Comparison of ENCODE assay signal across 13 cellular contexts in the genomic region with DNA sequence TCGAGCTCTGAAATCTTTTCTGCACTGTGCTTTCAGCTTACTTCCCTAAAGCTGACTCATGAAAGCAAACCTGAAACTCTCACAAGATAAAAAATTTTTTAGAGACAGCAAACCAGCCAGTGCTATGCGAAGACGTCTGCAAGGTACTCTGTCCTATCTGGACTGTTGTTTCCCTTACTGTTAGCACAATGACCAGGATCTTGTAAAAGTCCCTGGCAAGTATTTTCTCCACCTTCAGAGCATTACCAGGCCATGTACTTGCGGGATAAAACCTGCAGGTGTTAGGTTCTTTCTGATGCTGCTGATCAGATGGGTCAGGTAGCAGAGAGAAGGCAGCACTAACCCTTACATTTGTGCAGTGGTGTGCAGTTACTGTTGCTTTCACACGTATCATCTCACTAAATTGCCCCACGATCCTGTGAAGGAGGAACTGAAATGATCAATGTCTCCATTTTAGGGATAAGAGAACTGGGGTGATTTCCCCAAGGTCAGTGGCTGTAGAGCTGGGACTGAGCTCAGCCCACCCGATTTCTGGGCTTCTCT. TPM values are rescaled to one million over a fixed set of nuclear protein-coding genes. Genes with fewer than 3 reads are reported as not detected.
DNase-seq lines count a peak whose midpoint lies in the region; ATAC-seq and TF ChIP-seq lines count a peak whose summit lies in the region.
"Had no signal": no experiment of that assay in that cellular context is flagged by ENCODE, and none has a peak within 500 bp of the region (broad histone marks: within the 10 kb centered on the region; RNA-seq: fewer than 3 reads in every experiment).

No MANE protein-coding gene starts in this region.

- H3K27me3 Mint-ChIP-seq in stimulated activated naive CD8-positive, alpha-beta T cell treated with anti-CD3 and anti-CD28 coated beads, Interleukin-15, amount 100 ng/mL, for 72 hours: no peaks in the 10 kb centered on the region
- peaks cover 55% of the 10 kb centered on the region for H3K27me3 Mint-ChIP-seq in nephron progenitor cell (ENCODE audit: low read depth, poor library complexity)
- H3K27me3 Mint-ChIP-seq in activated naive CD8-positive, alpha-beta T cell treated with anti-CD3 and anti-CD28 coated beads, Interleukin-2, amount 50 U/mL, for 24 hours: peaks cover 9% of the 10 kb centered on the region

- H3K4me3 ChIP-seq in mucosa of stomach (ENCODE audit: low read length): no peak overlapping the region
- H3K4me3 ChIP-seq: body of pancreas had no signal

- no peak for TF ChIP-seq CTCF in nephron progenitor cell (IDR thresholded peaks at IDR 0.05)

- peak overlapping the region; percentile 32 for H3K9ac ChIP-seq in mucosa of stomach (ENCODE audit: low read length)
- H3K9ac ChIP-seq: SK-N-SH had no signal

- DNase-seq in sciatic nerve (ENCODE audit: low spot score): no peak
- no peak for DNase-seq in stimulated activated naive CD8-positive, alpha-beta T cell treated with anti-CD3 and anti-CD28 coated beads, Interleukin-15, amount 100 ng/mL, for 72 hours
- DNase-seq in nephron progenitor cell: no peak
- no peak for DNase-seq in activated naive CD8-positive, alpha-beta T cell treated with anti-CD3 and anti-CD28 coated beads, Interleukin-2, amount 50 U/mL, for 24 hours
- DNase-seq: body of pancreas, DND-41, left colon, NCI-H2029 treated with DMSO at 0.1 percent for 48 hours had no signal

- ATAC-seq in GM19023 (IDR thresholded peaks at IDR 0.05; ENCODE audit: unreplicated experiment) (peak; percentile 58), GM21825 (IDR thresholded peaks at IDR 0.05; ENCODE audit: unreplicated experiment) (peak; percentile 66), HG03442 (IDR thresholded peaks at IDR 0.05; ENCODE audit: unreplicated experiment) (peak; percentile 65), sciatic nerve (no peak)
- ATAC-seq in stimulated activated naive CD8-positive, alpha-beta T cell treated with anti-CD3 and anti-CD28 coated beads, Interleukin-15, amount 100 ng/mL, for 72 hours: no peak
- no peak for ATAC-seq in activated naive CD8-positive, alpha-beta T cell treated with anti-CD3 and anti-CD28 coated beads, Interleukin-2, amount 50 U/mL, for 24 hours
- ATAC-seq: body of pancreas, left colon had no signal

- peaks cover 9% of the 10 kb centered on the region for H3K36me3 ChIP-seq in mucosa of stomach (ENCODE audit: control insufficient read depth, insufficient read depth, low read length)

- no peak overlapping the region for H3K4me3 Mint-ChIP-seq in stimulated activated naive CD8-positive, alpha-beta T cell treated with anti-CD3 and anti-CD28 coated beads, Interleukin-15, amount 100 ng/mL, for 72 hours
- no peak overlapping the region for H3K4me3 Mint-ChIP-seq in nephron progenitor cell
- H3K4me3 Mint-ChIP-seq in activated naive CD8-positive, alpha-beta T cell treated with anti-CD3 and anti-CD28 coated beads, Interleukin-2, amount 50 U/mL, for 24 hours: no peak overlapping the region

- peaks cover 62% of the 10 kb centered on the region for H3K36me3 Mint-ChIP-seq in nephron progenitor cell (ENCODE audit: low read depth)
- H3K36me3 Mint-ChIP-seq in activated naive CD8-positive, alpha-beta T cell treated with anti-CD3 and anti-CD28 coated beads, Interleukin-2, amount 50 U/mL, for 24 hours (ENCODE audit: low read depth): no peaks in the 10 kb centered on the region

- intact Hi-C loops in sciatic nerve (cut with DNase I): no loop called here

- peaks cover 14% of the 10 kb centered on the region for H3K4me1 Mint-ChIP-seq in stimulated activated naive CD8-positive, alpha-beta T cell treated with anti-CD3 and anti-CD28 coated beads, Interleukin-15, amount 100 ng/mL, for 72 hours
- peaks cover 68% of the 10 kb centered on the region for H3K4me1 Mint-ChIP-seq in nephron progenitor cell
- H3K4me1 Mint-ChIP-seq in activated naive CD8-positive, alpha-beta T cell treated with anti-CD3 and anti-CD28 coated beads, Interleukin-2, amount 50 U/mL, for 24 hours: peaks cover 7% of the 10 kb centered on the region

- no peaks in the 10 kb centered on the region for H3K9me3 Mint-ChIP-seq in stimulated activated naive CD8-positive, alpha-beta T cell treated with anti-CD3 and anti-CD28 coated beads, Interleukin-15, amount 100 ng/mL, for 72 hours
- H3K9me3 Mint-ChIP-seq in nephron progenitor cell: no peaks in the 10 kb centered on the region
- H3K9me3 Mint-ChIP-seq in activated naive CD8-positive, alpha-beta T cell treated with anti-CD3 and anti-CD28 coated beads, Interleukin-2, amount 50 U/mL, for 24 hours: no peaks in the 10 kb centered on the region

- no peaks in the 10 kb centered on the region for H3K27me3 ChIP-seq in mucosa of stomach (ENCODE audit: control insufficient read depth, insufficient read depth, low read length)
- H3K27me3 ChIP-seq: body of pancreas had no signal

- no peak overlapping the region for H3K27ac Mint-ChIP-seq in stimulated activated naive CD8-positive, alpha-beta T cell treated with anti-CD3 and anti-CD28 coated beads, Interleukin-15, amount 100 ng/mL, for 72 hours
- H3K27ac Mint-ChIP-seq in nephron progenitor cell: no peak overlapping the region
- no peak overlapping the region for H3K27ac Mint-ChIP-seq in activated naive CD8-positive, alpha-beta T cell treated with anti-CD3 and anti-CD28 coated beads, Interleukin-2, amount 50 U/mL, for 24 hours

- H3K4me1 ChIP-seq in mucosa of stomach (ENCODE audit: control insufficient read depth, insufficient read depth, low read length): peaks cover 58% of the 10 kb centered on the region

- H3K9me3 ChIP-seq in mucosa of stomach (ENCODE audit: control insufficient read depth, low read length): no peaks in the 10 kb centered on the region
- H3K9me3 ChIP-seq: body of pancreas, SK-N-SH had no signal

RNA-seq across cellular contexts. Expression of gene PLXNA2, which starts 56.6 kb away (rescaled TPM):
- 28.2 TPM for total RNA-seq in sciatic nerve

Comparison
In these comparisons a context has a peak if more than half of its experiments do, and no peak if none do; other contexts are left out.
1. ATAC-seq: peak in GM19023 (single experiment), GM21825 (single experiment) and HG03442 (single experiment); none in sciatic nerve (single experiment), stimulated activated naive CD8-positive, alpha-beta T cell treated with anti-CD3 and anti-CD28 coated beads, Interleukin-15, amount 100 ng/mL, for 72 hours (single experiment) and activated naive CD8-positive, alpha-beta T cell treated with anti-CD3 and anti-CD28 coated beads, Interleukin-2, amount 50 U/mL, for 24 hours (single experiment).